In the genomic region with DNA sequence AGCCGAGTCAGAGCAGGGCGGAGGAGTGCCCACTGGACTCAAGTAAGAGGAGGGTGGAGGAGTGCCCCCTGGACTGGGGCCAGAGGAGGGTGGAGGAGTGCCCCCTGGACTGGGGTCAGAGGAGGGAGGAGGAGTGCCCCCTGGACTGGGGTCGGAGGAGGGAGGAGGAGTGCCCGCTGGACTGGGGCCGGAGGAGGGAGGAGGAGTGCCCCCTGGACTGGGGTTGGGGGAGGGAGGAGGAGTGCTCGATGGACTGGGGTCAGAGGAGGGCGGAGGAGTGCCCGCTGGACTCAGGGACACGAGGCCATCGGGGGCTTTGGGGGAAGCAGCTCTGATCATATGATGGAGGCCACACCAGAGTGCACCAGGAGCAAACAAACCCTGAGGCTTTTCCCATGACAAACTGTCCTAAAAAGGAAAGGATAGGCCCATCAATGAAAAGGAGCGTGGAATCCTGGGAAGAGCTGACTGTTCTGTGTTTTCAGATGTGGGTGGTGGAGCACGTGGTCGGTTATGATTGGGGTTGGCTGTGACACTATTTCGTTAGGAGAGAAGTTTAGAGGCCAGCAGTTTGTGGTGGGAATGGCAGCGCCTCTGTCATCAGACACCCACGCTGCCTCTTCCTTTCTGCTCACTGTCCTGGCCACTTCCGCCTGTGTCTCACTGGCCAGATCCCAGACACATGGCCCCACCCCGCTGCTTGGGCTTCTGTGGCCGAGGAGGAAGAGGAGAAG, we compare ENCODE assay signal across 7 cellular contexts. TPM values are rescaled to one million over a fixed set of nuclear protein-coding genes. Genes with fewer than 3 reads are reported as not detected.
DNase-seq lines count a peak whose midpoint lies in the region; ATAC-seq lines count a peak whose summit lies in the region.

No MANE protein-coding gene starts in this region.

- CTCF ChIA-PET in activated CD4-positive, alpha-beta memory T cell treated with anti-CD3 and anti-CD28 coated beads, Interleukin-2, amount 10 ng/mL, durations not matched to agents 7 days and 5 days (lab: Charles Lee), result interaction anchor here (1.6 to 1.7 kb wide), 2 partner anchors 131 to 157 kb away, joined by 4 to 7 read pairs; no protein-coding TSS in a partner anchor

- H3K27ac Mint-ChIP-seq in activated CD4-positive, alpha-beta memory T cell treated with anti-CD3 and anti-CD28 coated beads, Interleukin-2, amount 10 ng/mL, durations not matched to agents 7 days and 5 days, result no peak overlapping the region

- peaks cover 33% of the 10 kb centered on the region for H3K4me1 Mint-ChIP-seq in activated CD4-positive, alpha-beta memory T cell treated with anti-CD3 and anti-CD28 coated beads, Interleukin-2, amount 10 ng/mL, durations not matched to agents 7 days and 5 days

- peak; percentile 62 for ATAC-seq in stimulated activated naive CD8-positive, alpha-beta T cell treated with anti-CD3 and anti-CD28 coated beads, Interleukin-15, Interleukin-2, amounts not matched to agents 100 U/mL and 50 U/mL, for 24 hours
- no peak for ATAC-seq in HG02642 (IDR thresholded peaks at IDR 0.05; ENCODE audit: poor library complexity, unreplicated experiment)

- peaks cover 3% of the 10 kb centered on the region for H3K9me3 Mint-ChIP-seq in activated CD4-positive, alpha-beta memory T cell treated with anti-CD3 and anti-CD28 coated beads, Interleukin-2, amount 10 ng/mL, durations not matched to agents 7 days and 5 days

- POLR2A ChIA-PET in activated CD4-positive, alpha-beta memory T cell treated with anti-CD3 and anti-CD28 coated beads, Interleukin-2, amount 10 ng/mL, durations not matched to agents 7 days and 5 days (lab: Charles Lee), result interaction anchor here (1.4 to 2.1 kb wide), 2 partner anchors 24 to 25 kb away, joined by 4 to 8 read pairs; partner anchors contain the start of gene HPCAL1

- DNase-seq in HT1080 (ENCODE audit: low read depth) (peak; percentile 89), iris pigment epithelial cell (ENCODE audit: low read depth) (peak; percentile 26), inferior parietal cortex (ENCODE audit: extremely low spot score) (no peak), NCI-H2107 (lab: John Stamatoyannopoulos, UW) (no peak)
- DNase-seq in activated CD4-positive, alpha-beta memory T cell treated with anti-CD3 and anti-CD28 coated beads, Interleukin-2, amount 10 ng/mL, durations not matched to agents 7 days and 5 days, result peak; percentile 47
- DNase-seq in stimulated activated naive CD8-positive, alpha-beta T cell treated with anti-CD3 and anti-CD28 coated beads, Interleukin-15, Interleukin-2, amounts not matched to agents 100 U/mL and 50 U/mL, for 24 hours, result peak; percentile 49

- no peaks in the 10 kb centered on the region for H3K36me3 Mint-ChIP-seq in activated CD4-positive, alpha-beta memory T cell treated with anti-CD3 and anti-CD28 coated beads, Interleukin-2, amount 10 ng/mL, durations not matched to agents 7 days and 5 days (ENCODE audit: low read depth)

- no peak overlapping the region for H3K4me3 Mint-ChIP-seq in activated CD4-positive, alpha-beta memory T cell treated with anti-CD3 and anti-CD28 coated beads, Interleukin-2, amount 10 ng/mL, durations not matched to agents 7 days and 5 days

- peaks cover 4% of the 10 kb centered on the region for H3K27me3 Mint-ChIP-seq in activated CD4-positive, alpha-beta memory T cell treated with anti-CD3 and anti-CD28 coated beads, Interleukin-2, amount 10 ng/mL, durations not matched to agents 7 days and 5 days

RNA-seq across cellular contexts. Expression of gene HPCAL1, which starts 24.5 kb away (rescaled TPM):
- 158 and 201 TPM in 2 replicates for total RNA-seq in HT1080 (2014; rRNA removed; shearing (Covaris generic))
- 216 and 260 TPM in 2 replicates for polyA plus RNA-seq in HT1080 (2015; cell fraction: cytosol; rRNA removed)
- polyA plus RNA-seq in HT1080 (2015; cell fraction: nucleus; rRNA removed), result 106 and 112 TPM in 2 replicates
- total RNA-seq in activated CD4-positive, alpha-beta memory T cell treated with anti-CD3 and anti-CD28 coated beads, Interleukin-2, amount 10 ng/mL, durations not matched to agents 7 days and 5 days, result 10 to 100 TPM; 70.0 to 71.4 TPM

Comparison
In these comparisons a context has a peak if more than half of its experiments do, and no peak if none do; other contexts are left out.
1. DNase-seq: peak in HT1080 (single experiment), activated CD4-positive, alpha-beta memory T cell treated with anti-CD3 and anti-CD28 coated beads, Interleukin-2, amount 10 ng/mL, durations not matched to agents 7 days and 5 days (single experiment), iris pigment epithelial cell (single experiment) and stimulated activated naive CD8-positive, alpha-beta T cell treated with anti-CD3 and anti-CD28 coated beads, Interleukin-15, Interleukin-2, amounts not matched to agents 100 U/mL and 50 U/mL, for 24 hours (single experiment); none in inferior parietal cortex (single experiment) and NCI-H2107 (single experiment).